8 cellular contexts compared by ENCODE assay signal in the genomic region with DNA sequence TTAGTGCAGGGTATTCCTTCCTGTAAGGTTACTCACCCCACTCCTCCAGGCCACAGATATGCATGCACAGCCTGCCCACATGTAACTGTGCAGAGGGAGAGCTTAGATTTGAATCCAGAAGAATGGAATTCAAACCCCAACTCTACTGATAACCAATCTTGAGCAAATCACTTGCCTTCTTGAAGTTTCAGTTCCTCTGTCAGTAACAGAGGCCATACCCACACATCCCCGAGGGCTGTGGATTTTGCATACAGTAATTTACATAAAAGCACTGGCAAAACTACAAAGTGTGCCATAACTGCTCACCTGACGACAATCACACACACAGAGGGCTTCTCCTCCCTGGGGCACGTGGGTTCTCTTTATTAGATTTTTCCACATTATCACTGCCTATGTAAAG. TPM values are rescaled to one million over a fixed set of nuclear protein-coding genes. Genes with fewer than 3 reads are reported as not detected.
A peak's percentile ranks its signal among the peaks of the same experiment; 100 is the strongest.
DNase-seq lines count a peak whose midpoint lies in the region; ATAC-seq and TF ChIP-seq lines count a peak whose summit lies in the region.

No MANE protein-coding gene starts in this region.

- no peaks in the 10 kb centered on the region for H3K4me1 ChIP-seq in lower lobe of right lung

- no peaks in the 10 kb centered on the region for H3K27me3 ChIP-seq in lower lobe of right lung (ENCODE audit: low read depth)

- no peak overlapping the region for H3K27ac ChIP-seq in lower lobe of right lung

- ATAC-seq in GM18858 (IDR thresholded peaks at IDR 0.05; ENCODE audit: unreplicated experiment), result peak; percentile 98
- peak; percentile 93 for ATAC-seq in GM21717 (IDR thresholded peaks at IDR 0.05; ENCODE audit: unreplicated experiment)
- no peak for ATAC-seq in lower lobe of right lung

- peak; percentile 58 for DNase-seq in Jurkat, Clone E6-1 (ENCODE audit: low read depth, low spot score)
- DNase-seq in head of caudate nucleus (peak in 22 of 42 donors; percentile 18 to 62 (median 34)), GDM1 (lab: John Stamatoyannopoulos, UW) (no peak), NCI-H1930 (lab: John Stamatoyannopoulos, UW) (no peak), glomerular visceral epithelial cell (ENCODE audit: extremely low spot score) (no peak), lower lobe of right lung (no peak)

- H3K36me3 ChIP-seq in lower lobe of right lung, result no peaks in the 10 kb centered on the region

- H3K9me3 ChIP-seq in lower lobe of right lung, result no peaks in the 10 kb centered on the region

- TF ChIP-seq CTCF in lower lobe of right lung (IDR thresholded peaks at IDR 0.05), result no peak

- H3K4me3 ChIP-seq in Jurkat, Clone E6-1 (ENCODE audit: low read length), result no peak overlapping the region
- H3K4me3 ChIP-seq in lower lobe of right lung, result no peak overlapping the region

- intact Hi-C loops in head of caudate nucleus (cut with DNase I) (no loop called here), lower lobe of right lung (cut with DNase I) (no loop called here)

RNA-seq across cellular contexts. Expression of a gene that starts 18.7 kb away (rescaled TPM):
- 109 TPM for polyA plus RNA-seq in Jurkat, Clone E6-1 (2012; ENCODE audit: insufficient read depth, insufficient read length)
- total RNA-seq in lower lobe of right lung, result 8.7 TPM

RNA-seq across cellular contexts. Expression of a gene that starts 53.9 kb away (rescaled TPM):
- 29.7 TPM for polyA plus RNA-seq in Jurkat, Clone E6-1 (2012; ENCODE audit: insufficient read depth, insufficient read length)
- 161 TPM for total RNA-seq in lower lobe of right lung

Comparison
In these comparisons a context has a peak if more than half of its experiments do, and no peak if none do; other contexts are left out.
1. ATAC-seq: peak in GM18858 (single experiment) and GM21717 (single experiment); none in lower lobe of right lung (0 of 2).
2. DNase-seq: peak in Jurkat, Clone E6-1 (single experiment) and head of caudate nucleus (22 of 42); none in GDM1 (single experiment), NCI-H1930 (0 of 2), glomerular visceral epithelial cell (single experiment) and lower lobe of right lung (single experiment).